Comparison of ENCODE assay signal across 8 cellular contexts in genomic region chr9:127917603-127918002, GRCh38. TPM values are rescaled to one million over a fixed set of nuclear protein-coding genes. Genes with fewer than 3 reads are reported as not detected.
DNase-seq lines count a peak whose midpoint lies in the region; TF ChIP-seq lines count a peak whose summit lies in the region.

No MANE protein-coding gene starts in this region.

- no peaks in the 10 kb centered on the region for H3F3A ChIP-seq in OCI-LY1 (ENCODE audit: insufficient read depth, low read length)

- no peak for TF ChIP-seq POLR2A in esophagus muscularis mucosa (IDR thresholded peaks at IDR 0.05; ENCODE audit: low read depth)

- peak overlapping the region; percentile 79 for H3K4me3 Mint-ChIP-seq in activated T-cell treated with anti-CD3 and anti-CD28 coated beads, Interleukin-2, amount 50 U/mL, for 24 hours

- H3K27ac ChIP-seq in OCI-LY1 (ENCODE audit: low read depth, low read length, poor library complexity, severe bottlenecking) (peak overlapping the region; percentile 83), esophagus muscularis mucosa (replicated peaks in 1 of 4) (peak overlapping the region; percentile 69 to 86 (median 78)), temporal lobe (ENCODE audit: low read depth, low read length) (peak overlapping the region; percentile 40), neuronal stem cell (replicated peaks; ENCODE audit: low read length) (no peak overlapping the region)

- no peak overlapping the region for H3K23ac ChIP-seq in neuronal stem cell (ENCODE audit: low read depth, low read length, poor library complexity)

- H3K79me2 ChIP-seq in OCI-LY1 (ENCODE audit: insufficient read depth, low read length) = no peaks in the 10 kb centered on the region

- H3K9me3 ChIP-seq in OCI-LY1 (ENCODE audit: low read length) (no peaks in the 10 kb centered on the region), esophagus muscularis mucosa (no peaks in the 10 kb centered on the region), neuronal stem cell (replicated peaks in 1 of 2; ENCODE audit: control insufficient read depth in 2 of 2, insufficient read depth in 1 of 2, low read depth in 1 of 2, low read length in 2 of 2) (no peaks in the 10 kb centered on the region), MG63 (no peaks in the 10 kb centered on the region)

- H3K27me3 ChIP-seq in OCI-LY1 (ENCODE audit: insufficient read depth, low read length) (no peaks in the 10 kb centered on the region), esophagus muscularis mucosa (peaks cover 0 to 5% (median 0%) of the 10 kb centered on the region in 4 donors), neuronal stem cell (ENCODE audit: control insufficient read depth in 3 of 3, insufficient read depth in 3 of 3, low read depth in 1 of 3, low read length in 3 of 3) (peaks cover 0 to 19% (median 9%) of the 10 kb centered on the region in 3 experiments), MG63 (no peaks in the 10 kb centered on the region)

- intact Hi-C loops in esophagus muscularis mucosa (cut with DNase I) = no loop called here

- H2BK15ac ChIP-seq in neuronal stem cell (ENCODE audit: low read length) = no peak overlapping the region

- H3K18ac ChIP-seq in neuronal stem cell (ENCODE audit: low read length) = no peak overlapping the region

- H3K27me3 Mint-ChIP-seq in activated T-cell treated with anti-CD3 and anti-CD28 coated beads, Interleukin-2, amount 50 U/mL, for 24 hours = peaks cover 4% of the 10 kb centered on the region

- H2AFZ ChIP-seq in OCI-LY1 (ENCODE audit: low read length) (no peak overlapping the region), neuronal stem cell (ENCODE audit: low read length) (no peak overlapping the region)

- peak overlapping the region; percentile 64 for H3K4me2 ChIP-seq in OCI-LY1 (ENCODE audit: low read length)
- no peak overlapping the region for H3K4me2 ChIP-seq in neuronal stem cell (ENCODE audit: insufficient read depth, low read length, poor library complexity, severe bottlenecking)

- no peak overlapping the region for H2BK5ac ChIP-seq in neuronal stem cell (ENCODE audit: low read length)

- DNase-seq in activated T-cell treated with anti-CD3 and anti-CD28 coated beads, Interleukin-2, amount 50 U/mL, for 24 hours = no peak
- no peak for DNase-seq in activated T-cell treated with anti-CD3 and anti-CD28 coated beads, Interleukin-2, amount 50 U/mL, for 48 hours
- DNase-seq in esophagus muscularis mucosa (ENCODE audit: extremely low spot score) (no peak), neuronal stem cell (ENCODE audit: low spot score) (no peak), MG63 (no peak), pons (ENCODE audit: low spot score) (no peak)

- TF ChIP-seq CTCF in OCI-LY1 (IDR thresholded peaks at IDR 0.05; ENCODE audit: low read length) (no peak), esophagus muscularis mucosa (IDR thresholded peaks at IDR 0.05) (no peak)

- H3K9me3 Mint-ChIP-seq in activated T-cell treated with anti-CD3 and anti-CD28 coated beads, Interleukin-2, amount 50 U/mL, for 24 hours = no peaks in the 10 kb centered on the region

- H3K4me3 ChIP-seq in OCI-LY1 (ENCODE audit: low read depth, low read length, poor library complexity, severe bottlenecking) (peak overlapping the region; percentile 55), esophagus muscularis mucosa (peak overlapping the region in 3 of 4 donors; percentile 67 to 74 (median 72)), neuronal stem cell (ENCODE audit: low read length in 2 of 2) (no peak overlapping the region), MG63 (no peak overlapping the region)

- H3K36me3 ChIP-seq in OCI-LY1 (ENCODE audit: insufficient read depth, low read length) = peaks cover 18% of the 10 kb centered on the region; the same call in 1 of the 2 replicates
- H3K36me3 ChIP-seq in esophagus muscularis mucosa = peaks cover under 1 to 20% (median 16%) of the 10 kb centered on the region in 4 donors
- H3K36me3 ChIP-seq in neuronal stem cell (replicated peaks in 1 of 2; ENCODE audit: control insufficient read depth in 2 of 2, insufficient read depth in 2 of 2, low read length in 2 of 2) = no peaks in the 10 kb centered on the region
- peaks cover 7% of the 10 kb centered on the region; the same call in 1 of the 2 replicates for H3K36me3 ChIP-seq in MG63

- no peak overlapping the region for H3K14ac ChIP-seq in neuronal stem cell (ENCODE audit: low read length)

- H3K9me2 ChIP-seq in OCI-LY1 (ENCODE audit: low read depth, low read length) = no peaks in the 10 kb centered on the region

- H2BK120ac ChIP-seq in neuronal stem cell (ENCODE audit: low read depth, low read length) = no peak overlapping the region

- peaks cover 64% of the 10 kb centered on the region for H3K4me1 Mint-ChIP-seq in activated T-cell treated with anti-CD3 and anti-CD28 coated beads, Interleukin-2, amount 50 U/mL, for 24 hours (ENCODE audit: low read depth)

- no peak overlapping the region for H4K8ac ChIP-seq in neuronal stem cell (ENCODE audit: low read depth, low read length)

- 60% methylated on average over 6 of the region's 6 CpGs for WGBS in esophagus muscularis mucosa
- WGBS in neuronal stem cell (ENCODE audit: extremely low coverage in 2 of 2, insufficient read length in 2 of 2, insufficient replicate concordance in 1 of 2), 2 donors = no CpG with 5 or more reads among the region's 6 CpGs

- TF ChIP-seq EP300 in esophagus muscularis mucosa (IDR thresholded peaks at IDR 0.05) = no peak

- no peak overlapping the region for H3K4ac ChIP-seq in neuronal stem cell (ENCODE audit: low read length)

- no peak overlapping the region for H2BK12ac ChIP-seq in neuronal stem cell (ENCODE audit: low read length)

- no peak overlapping the region for H3K27ac Mint-ChIP-seq in activated T-cell treated with anti-CD3 and anti-CD28 coated beads, Interleukin-2, amount 50 U/mL, for 24 hours

- peaks cover 2% of the 10 kb centered on the region for H3K79me1 ChIP-seq in neuronal stem cell (ENCODE audit: low read depth, low read length)

- H4K20me1 ChIP-seq in OCI-LY1 (ENCODE audit: insufficient read depth, low read length) = no peaks in the 10 kb centered on the region

- no peak overlapping the region for H2AK5ac ChIP-seq in neuronal stem cell (ENCODE audit: low read depth, low read length)

- H4K91ac ChIP-seq in neuronal stem cell (ENCODE audit: low read depth, low read length, poor library complexity) = no peak overlapping the region

- peaks cover 26% of the 10 kb centered on the region for H3K36me3 Mint-ChIP-seq in activated T-cell treated with anti-CD3 and anti-CD28 coated beads, Interleukin-2, amount 50 U/mL, for 24 hours (ENCODE audit: low read depth)

- H3K4me1 ChIP-seq in OCI-LY1 (ENCODE audit: insufficient read depth, low read length, severe bottlenecking) = peaks cover 44% of the 10 kb centered on the region
- peaks cover 56 to 72% (median 66%) of the 10 kb centered on the region in 4 donors for H3K4me1 ChIP-seq in esophagus muscularis mucosa
- peaks cover 7 to 12% of the 10 kb centered on the region in 2 donors for H3K4me1 ChIP-seq in neuronal stem cell (ENCODE audit: control insufficient read depth in 2 of 2, insufficient read depth in 1 of 2, low read depth in 1 of 2, low read length in 2 of 2)

- H3K9ac ChIP-seq in OCI-LY1 (ENCODE audit: low read length) (peak overlapping the region; percentile 49), neuronal stem cell (ENCODE audit: low read depth, low read length, poor library complexity) (no peak overlapping the region)

RNA-seq across cellular contexts. Expression of gene ST6GALNAC4, which starts 0.8 kb away (rescaled TPM):
- total RNA-seq in esophagus muscularis mucosa (10 to 100 TPM; 20.3 to 44.8 (median 35.9) TPM), temporal lobe (7.4 TPM)
- polyA plus RNA-seq in neuronal stem cell (2013, experiment 1 of 2) = 11.3 TPM
- polyA plus RNA-seq in neuronal stem cell (2013, experiment 2 of 2) = 12.7 TPM
- 4.7 and 26.9 TPM in 2 replicates for total RNA-seq in MG63 (2014; rRNA removed; shearing (Covaris generic); ENCODE audit: low replicate concordance)

RNA-seq across cellular contexts. Expression of gene PIP5KL1, which starts 13.0 kb away (rescaled TPM):
- total RNA-seq in esophagus muscularis mucosa (1 to 10 TPM; 1.3 to 2.8 (median 2.2) TPM), temporal lobe (1.2 TPM)
- polyA plus RNA-seq in neuronal stem cell (2013, experiment 1 of 2) = 2.4 TPM
- polyA plus RNA-seq in neuronal stem cell (2013, experiment 2 of 2) = 2.5 TPM
- total RNA-seq in MG63 (2014; rRNA removed; shearing (Covaris generic); ENCODE audit: low replicate concordance) = 0.13 TPM in 1 of 2 replicates, not detected in the other

RNA-seq across cellular contexts. Expression of gene ST6GALNAC6, which starts 18.2 kb away (rescaled TPM):
- 100 to 1,000 TPM in 3 of 4 donors, 10 to 100 TPM in 1; 95.9 to 169 (median 125) TPM for total RNA-seq in esophagus muscularis mucosa
- total RNA-seq in temporal lobe = 25.6 TPM
- 31.0 TPM for polyA plus RNA-seq in neuronal stem cell (2013, experiment 1 of 2)
- polyA plus RNA-seq in neuronal stem cell (2013, experiment 2 of 2) = 30.5 TPM
- total RNA-seq in MG63 (2014; rRNA removed; shearing (Covaris generic); ENCODE audit: low replicate concordance) = 40.5 and 47.3 TPM in 2 replicates

RNA-seq across cellular contexts. Expression of gene DPM2, which starts 20.1 kb away (rescaled TPM):
- total RNA-seq in esophagus muscularis mucosa = 10 to 100 TPM in 1 of 4 donors, 1 to 10 TPM in 3; 6.6 to 13.3 (median 8.5) TPM
- 10.1 TPM for total RNA-seq in temporal lobe
- polyA plus RNA-seq in neuronal stem cell (2013, experiment 1 of 2) = 27.5 TPM
- 25.3 TPM for polyA plus RNA-seq in neuronal stem cell (2013, experiment 2 of 2)
- total RNA-seq in MG63 (2014; rRNA removed; shearing (Covaris generic); ENCODE audit: low replicate concordance) = 23.3 and 38.9 TPM in 2 replicates

RNA-seq across cellular contexts. Expression of gene AK1, which starts 40.1 kb away (rescaled TPM):
- total RNA-seq in esophagus muscularis mucosa (10 to 100 TPM; 37.4 to 75.0 (median 56.0) TPM), temporal lobe (25.3 TPM)
- 36.1 TPM for polyA plus RNA-seq in neuronal stem cell (2013, experiment 1 of 2)
- 36.6 TPM for polyA plus RNA-seq in neuronal stem cell (2013, experiment 2 of 2)
- 36.6 and 69.0 TPM in 2 replicates for total RNA-seq in MG63 (2014; rRNA removed; shearing (Covaris generic); ENCODE audit: low replicate concordance)

Comparison
In these comparisons a context has a peak if more than half of its experiments do, and no peak if none do; other contexts are left out.
1. H3K4me3 ChIP-seq: peak in OCI-LY1 (single experiment) and esophagus muscularis mucosa (3 of 4); none in neuronal stem cell (0 of 2) and MG63 (single experiment).